2 cellular contexts compared by ENCODE assay signal in the genomic region with DNA sequence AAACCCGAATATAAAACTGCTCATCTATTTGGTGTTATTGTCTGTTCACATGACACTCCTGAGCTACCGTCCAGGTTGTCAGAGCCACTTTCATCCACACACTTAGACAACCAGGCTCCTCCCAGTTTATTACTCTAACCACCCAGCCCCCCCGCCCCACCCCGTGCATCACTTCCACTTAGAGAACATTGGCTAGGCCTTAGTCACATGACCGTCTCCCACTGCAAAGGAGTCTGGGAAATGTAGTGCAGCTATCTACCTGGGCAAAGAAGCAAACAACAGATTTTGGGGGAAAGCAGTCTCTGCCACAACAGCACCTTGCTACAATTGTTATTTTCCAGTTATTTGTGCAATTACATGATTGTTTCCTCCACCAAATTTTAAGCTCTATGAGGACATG.
A peak's percentile ranks its signal among the peaks of the same experiment; 100 is the strongest.
TF ChIP-seq lines count a peak whose summit lies in the region.

No MANE protein-coding gene starts in this region.

TF ChIP-seq in A549, 52 proteins besides CTCF, POLR2A, EP300 and RAD21:
- TF ChIP-seq, protein P1, sequence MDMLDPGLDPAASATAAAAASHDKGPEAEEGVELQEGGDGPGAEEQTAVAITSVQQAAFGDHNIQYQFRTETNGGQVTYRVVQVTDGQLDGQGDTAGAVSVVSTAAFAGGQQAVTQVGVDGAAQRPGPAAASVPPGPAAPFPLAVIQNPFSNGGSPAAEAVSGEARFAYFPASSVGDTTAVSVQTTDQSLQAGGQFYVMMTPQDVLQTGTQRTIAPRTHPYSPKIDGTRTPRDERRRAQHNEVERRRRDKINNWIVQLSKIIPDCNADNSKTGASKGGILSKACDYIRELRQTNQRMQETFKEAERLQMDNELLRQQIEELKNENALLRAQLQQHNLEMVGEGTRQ (IDR thresholded peaks at IDR 0.05): peak; percentile 25; the same call in 1 of the 2 replicates
- TF ChIP-seq, protein P2, sequence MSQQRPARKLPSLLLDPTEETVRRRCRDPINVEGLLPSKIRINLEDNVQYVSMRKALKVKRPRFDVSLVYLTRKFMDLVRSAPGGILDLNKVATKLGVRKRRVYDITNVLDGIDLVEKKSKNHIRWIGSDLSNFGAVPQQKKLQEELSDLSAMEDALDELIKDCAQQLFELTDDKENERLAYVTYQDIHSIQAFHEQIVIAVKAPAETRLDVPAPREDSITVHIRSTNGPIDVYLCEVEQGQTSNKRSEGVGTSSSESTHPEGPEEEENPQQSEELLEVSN (IDR thresholded peaks at IDR 0.05; ENCODE audit: borderline replicate concordance, low read depth): no peak
- no peak for TF ChIP-seq ZFP36 (IDR thresholded peaks at IDR 0.05; ENCODE audit: borderline replicate concordance, partially characterized antibody)

TF ChIP-seq in GM12878, 131 proteins besides CTCF, POLR2A, EP300 and RAD21 (continues in another document):
- TF ChIP-seq FOXM1 (IDR thresholded peaks at IDR 0.05; ENCODE audit: low read depth, low read length) (no peak), NBN (IDR thresholded peaks at IDR 0.05) (no peak), ZNF622 (IDR thresholded peaks at IDR 0.05) (no peak), TCF12 (IDR thresholded peaks at IDR 0.05; ENCODE audit: low read depth, low read length) (no peak), MXI1 (IDR thresholded peaks at IDR 0.05; ENCODE audit: low read depth, low read length) (no peak), HCFC1 (IDR thresholded peaks at IDR 0.05; ENCODE audit: low read length) (peak; percentile 63), HDAC2 (IDR thresholded peaks at IDR 0.05) (no peak), MYB (IDR thresholded peaks at IDR 0.05; ENCODE audit: borderline replicate concordance, low read depth, low read length) (no peak), CREB1 (IDR thresholded peaks at IDR 0.05; ENCODE audit: low read depth) (peak; percentile 32; the same call in 1 of the 2 replicates), MEF2A (IDR thresholded peaks at IDR 0.05; ENCODE audit: insufficient read depth, low read depth, low read length) (no peak), BHLHE40 (IDR thresholded peaks at IDR 0.05; ENCODE audit: borderline replicate concordance in 1 of 2, low read depth in 2 of 2, low read length in 1 of 2) (no peak), MYC (IDR thresholded peaks at IDR 0.05; ENCODE audit: insufficient read depth, insufficient read length, insufficient replicate concordance, low read length, severe bottlenecking) (no peak), RUNX3 (IDR thresholded peaks at IDR 0.05; ENCODE audit: low read length) (no peak), BMI1 (IDR thresholded peaks at IDR 0.05; ENCODE audit: borderline replicate concordance) (no peak), RCOR1 (conservative IDR thresholded peaks at IDR 0.05; ENCODE audit: low read depth, low read length) (no peak), LARP7 (IDR thresholded peaks at IDR 0.05) (no peak), SMAD1 (IDR thresholded peaks at IDR 0.05; ENCODE audit: low read depth, partially characterized antibody) (no peak), RB1 (IDR thresholded peaks at IDR 0.05; ENCODE audit: borderline replicate concordance) (no peak)
- TF ChIP-seq, protein P3, sequence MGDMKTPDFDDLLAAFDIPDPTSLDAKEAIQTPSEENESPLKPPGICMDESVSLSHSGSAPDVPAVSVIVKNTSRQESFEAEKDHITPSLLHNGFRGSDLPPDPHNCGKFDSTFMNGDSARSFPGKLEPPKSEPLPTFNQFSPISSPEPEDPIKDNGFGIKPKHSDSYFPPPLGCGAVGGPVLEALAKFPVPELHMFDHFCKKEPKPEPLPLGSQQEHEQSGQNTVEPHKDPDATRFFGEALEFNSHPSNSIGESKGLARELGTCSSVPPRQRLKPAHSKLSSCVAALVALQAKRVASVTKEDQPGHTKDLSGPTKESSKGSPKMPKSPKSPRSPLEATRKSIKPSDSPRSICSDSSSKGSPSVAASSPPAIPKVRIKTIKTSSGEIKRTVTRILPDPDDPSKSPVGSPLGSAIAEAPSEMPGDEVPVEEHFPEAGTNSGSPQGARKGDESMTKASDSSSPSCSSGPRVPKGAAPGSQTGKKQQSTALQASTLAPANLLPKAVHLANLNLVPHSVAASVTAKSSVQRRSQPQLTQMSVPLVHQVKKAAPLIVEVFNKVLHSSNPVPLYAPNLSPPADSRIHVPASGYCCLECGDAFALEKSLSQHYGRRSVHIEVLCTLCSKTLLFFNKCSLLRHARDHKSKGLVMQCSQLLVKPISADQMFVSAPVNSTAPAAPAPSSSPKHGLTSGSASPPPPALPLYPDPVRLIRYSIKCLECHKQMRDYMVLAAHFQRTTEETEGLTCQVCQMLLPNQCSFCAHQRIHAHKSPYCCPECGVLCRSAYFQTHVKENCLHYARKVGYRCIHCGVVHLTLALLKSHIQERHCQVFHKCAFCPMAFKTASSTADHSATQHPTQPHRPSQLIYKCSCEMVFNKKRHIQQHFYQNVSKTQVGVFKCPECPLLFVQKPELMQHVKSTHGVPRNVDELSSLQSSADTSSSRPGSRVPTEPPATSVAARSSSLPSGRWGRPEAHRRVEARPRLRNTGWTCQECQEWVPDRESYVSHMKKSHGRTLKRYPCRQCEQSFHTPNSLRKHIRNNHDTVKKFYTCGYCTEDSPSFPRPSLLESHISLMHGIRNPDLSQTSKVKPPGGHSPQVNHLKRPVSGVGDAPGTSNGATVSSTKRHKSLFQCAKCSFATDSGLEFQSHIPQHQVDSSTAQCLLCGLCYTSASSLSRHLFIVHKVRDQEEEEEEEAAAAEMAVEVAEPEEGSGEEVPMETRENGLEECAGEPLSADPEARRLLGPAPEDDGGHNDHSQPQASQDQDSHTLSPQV (IDR thresholded peaks at IDR 0.05): no peak
- TF ChIP-seq, protein P4, sequence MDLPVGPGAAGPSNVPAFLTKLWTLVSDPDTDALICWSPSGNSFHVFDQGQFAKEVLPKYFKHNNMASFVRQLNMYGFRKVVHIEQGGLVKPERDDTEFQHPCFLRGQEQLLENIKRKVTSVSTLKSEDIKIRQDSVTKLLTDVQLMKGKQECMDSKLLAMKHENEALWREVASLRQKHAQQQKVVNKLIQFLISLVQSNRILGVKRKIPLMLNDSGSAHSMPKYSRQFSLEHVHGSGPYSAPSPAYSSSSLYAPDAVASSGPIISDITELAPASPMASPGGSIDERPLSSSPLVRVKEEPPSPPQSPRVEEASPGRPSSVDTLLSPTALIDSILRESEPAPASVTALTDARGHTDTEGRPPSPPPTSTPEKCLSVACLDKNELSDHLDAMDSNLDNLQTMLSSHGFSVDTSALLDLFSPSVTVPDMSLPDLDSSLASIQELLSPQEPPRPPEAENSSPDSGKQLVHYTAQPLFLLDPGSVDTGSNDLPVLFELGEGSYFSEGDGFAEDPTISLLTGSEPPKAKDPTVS (IDR thresholded peaks at IDR 0.05; ENCODE audit: low read depth, low read length): no peak
- TF ChIP-seq, protein P5, sequence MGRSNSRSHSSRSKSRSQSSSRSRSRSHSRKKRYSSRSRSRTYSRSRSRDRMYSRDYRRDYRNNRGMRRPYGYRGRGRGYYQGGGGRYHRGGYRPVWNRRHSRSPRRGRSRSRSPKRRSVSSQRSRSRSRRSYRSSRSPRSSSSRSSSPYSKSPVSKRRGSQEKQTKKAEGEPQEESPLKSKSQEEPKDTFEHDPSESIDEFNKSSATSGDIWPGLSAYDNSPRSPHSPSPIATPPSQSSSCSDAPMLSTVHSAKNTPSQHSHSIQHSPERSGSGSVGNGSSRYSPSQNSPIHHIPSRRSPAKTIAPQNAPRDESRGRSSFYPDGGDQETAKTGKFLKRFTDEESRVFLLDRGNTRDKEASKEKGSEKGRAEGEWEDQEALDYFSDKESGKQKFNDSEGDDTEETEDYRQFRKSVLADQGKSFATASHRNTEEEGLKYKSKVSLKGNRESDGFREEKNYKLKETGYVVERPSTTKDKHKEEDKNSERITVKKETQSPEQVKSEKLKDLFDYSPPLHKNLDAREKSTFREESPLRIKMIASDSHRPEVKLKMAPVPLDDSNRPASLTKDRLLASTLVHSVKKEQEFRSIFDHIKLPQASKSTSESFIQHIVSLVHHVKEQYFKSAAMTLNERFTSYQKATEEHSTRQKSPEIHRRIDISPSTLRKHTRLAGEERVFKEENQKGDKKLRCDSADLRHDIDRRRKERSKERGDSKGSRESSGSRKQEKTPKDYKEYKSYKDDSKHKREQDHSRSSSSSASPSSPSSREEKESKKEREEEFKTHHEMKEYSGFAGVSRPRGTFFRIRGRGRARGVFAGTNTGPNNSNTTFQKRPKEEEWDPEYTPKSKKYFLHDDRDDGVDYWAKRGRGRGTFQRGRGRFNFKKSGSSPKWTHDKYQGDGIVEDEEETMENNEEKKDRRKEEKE (IDR thresholded peaks at IDR 0.05): no peak
- TF ChIP-seq, protein P6, sequence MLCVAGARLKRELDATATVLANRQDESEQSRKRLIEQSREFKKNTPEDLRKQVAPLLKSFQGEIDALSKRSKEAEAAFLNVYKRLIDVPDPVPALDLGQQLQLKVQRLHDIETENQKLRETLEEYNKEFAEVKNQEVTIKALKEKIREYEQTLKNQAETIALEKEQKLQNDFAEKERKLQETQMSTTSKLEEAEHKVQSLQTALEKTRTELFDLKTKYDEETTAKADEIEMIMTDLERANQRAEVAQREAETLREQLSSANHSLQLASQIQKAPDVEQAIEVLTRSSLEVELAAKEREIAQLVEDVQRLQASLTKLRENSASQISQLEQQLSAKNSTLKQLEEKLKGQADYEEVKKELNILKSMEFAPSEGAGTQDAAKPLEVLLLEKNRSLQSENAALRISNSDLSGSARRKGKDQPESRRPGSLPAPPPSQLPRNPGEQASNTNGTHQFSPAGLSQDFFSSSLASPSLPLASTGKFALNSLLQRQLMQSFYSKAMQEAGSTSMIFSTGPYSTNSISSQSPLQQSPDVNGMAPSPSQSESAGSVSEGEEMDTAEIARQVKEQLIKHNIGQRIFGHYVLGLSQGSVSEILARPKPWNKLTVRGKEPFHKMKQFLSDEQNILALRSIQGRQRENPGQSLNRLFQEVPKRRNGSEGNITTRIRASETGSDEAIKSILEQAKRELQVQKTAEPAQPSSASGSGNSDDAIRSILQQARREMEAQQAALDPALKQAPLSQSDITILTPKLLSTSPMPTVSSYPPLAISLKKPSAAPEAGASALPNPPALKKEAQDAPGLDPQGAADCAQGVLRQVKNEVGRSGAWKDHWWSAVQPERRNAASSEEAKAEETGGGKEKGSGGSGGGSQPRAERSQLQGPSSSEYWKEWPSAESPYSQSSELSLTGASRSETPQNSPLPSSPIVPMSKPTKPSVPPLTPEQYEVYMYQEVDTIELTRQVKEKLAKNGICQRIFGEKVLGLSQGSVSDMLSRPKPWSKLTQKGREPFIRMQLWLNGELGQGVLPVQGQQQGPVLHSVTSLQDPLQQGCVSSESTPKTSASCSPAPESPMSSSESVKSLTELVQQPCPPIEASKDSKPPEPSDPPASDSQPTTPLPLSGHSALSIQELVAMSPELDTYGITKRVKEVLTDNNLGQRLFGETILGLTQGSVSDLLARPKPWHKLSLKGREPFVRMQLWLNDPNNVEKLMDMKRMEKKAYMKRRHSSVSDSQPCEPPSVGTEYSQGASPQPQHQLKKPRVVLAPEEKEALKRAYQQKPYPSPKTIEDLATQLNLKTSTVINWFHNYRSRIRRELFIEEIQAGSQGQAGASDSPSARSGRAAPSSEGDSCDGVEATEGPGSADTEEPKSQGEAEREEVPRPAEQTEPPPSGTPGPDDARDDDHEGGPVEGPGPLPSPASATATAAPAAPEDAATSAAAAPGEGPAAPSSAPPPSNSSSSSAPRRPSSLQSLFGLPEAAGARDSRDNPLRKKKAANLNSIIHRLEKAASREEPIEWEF (IDR thresholded peaks at IDR 0.05; ENCODE audit: insufficient replicate concordance, low read depth, low read length): no peak
- TF ChIP-seq, protein P7, sequence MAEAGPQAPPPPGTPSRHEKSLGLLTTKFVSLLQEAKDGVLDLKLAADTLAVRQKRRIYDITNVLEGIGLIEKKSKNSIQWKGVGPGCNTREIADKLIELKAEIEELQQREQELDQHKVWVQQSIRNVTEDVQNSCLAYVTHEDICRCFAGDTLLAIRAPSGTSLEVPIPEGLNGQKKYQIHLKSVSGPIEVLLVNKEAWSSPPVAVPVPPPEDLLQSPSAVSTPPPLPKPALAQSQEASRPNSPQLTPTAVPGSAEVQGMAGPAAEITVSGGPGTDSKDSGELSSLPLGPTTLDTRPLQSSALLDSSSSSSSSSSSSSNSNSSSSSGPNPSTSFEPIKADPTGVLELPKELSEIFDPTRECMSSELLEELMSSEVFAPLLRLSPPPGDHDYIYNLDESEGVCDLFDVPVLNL (IDR thresholded peaks at IDR 0.05; ENCODE audit: low read depth, low read length): no peak
- TF ChIP-seq, protein P8, sequence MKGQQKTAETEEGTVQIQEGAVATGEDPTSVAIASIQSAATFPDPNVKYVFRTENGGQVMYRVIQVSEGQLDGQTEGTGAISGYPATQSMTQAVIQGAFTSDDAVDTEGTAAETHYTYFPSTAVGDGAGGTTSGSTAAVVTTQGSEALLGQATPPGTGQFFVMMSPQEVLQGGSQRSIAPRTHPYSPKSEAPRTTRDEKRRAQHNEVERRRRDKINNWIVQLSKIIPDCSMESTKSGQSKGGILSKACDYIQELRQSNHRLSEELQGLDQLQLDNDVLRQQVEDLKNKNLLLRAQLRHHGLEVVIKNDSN (IDR thresholded peaks at IDR 0.05; ENCODE audit: borderline replicate concordance, extremely low read length, insufficient read depth, low read depth, low read length): peak; percentile 57
- TF ChIP-seq, protein P9, sequence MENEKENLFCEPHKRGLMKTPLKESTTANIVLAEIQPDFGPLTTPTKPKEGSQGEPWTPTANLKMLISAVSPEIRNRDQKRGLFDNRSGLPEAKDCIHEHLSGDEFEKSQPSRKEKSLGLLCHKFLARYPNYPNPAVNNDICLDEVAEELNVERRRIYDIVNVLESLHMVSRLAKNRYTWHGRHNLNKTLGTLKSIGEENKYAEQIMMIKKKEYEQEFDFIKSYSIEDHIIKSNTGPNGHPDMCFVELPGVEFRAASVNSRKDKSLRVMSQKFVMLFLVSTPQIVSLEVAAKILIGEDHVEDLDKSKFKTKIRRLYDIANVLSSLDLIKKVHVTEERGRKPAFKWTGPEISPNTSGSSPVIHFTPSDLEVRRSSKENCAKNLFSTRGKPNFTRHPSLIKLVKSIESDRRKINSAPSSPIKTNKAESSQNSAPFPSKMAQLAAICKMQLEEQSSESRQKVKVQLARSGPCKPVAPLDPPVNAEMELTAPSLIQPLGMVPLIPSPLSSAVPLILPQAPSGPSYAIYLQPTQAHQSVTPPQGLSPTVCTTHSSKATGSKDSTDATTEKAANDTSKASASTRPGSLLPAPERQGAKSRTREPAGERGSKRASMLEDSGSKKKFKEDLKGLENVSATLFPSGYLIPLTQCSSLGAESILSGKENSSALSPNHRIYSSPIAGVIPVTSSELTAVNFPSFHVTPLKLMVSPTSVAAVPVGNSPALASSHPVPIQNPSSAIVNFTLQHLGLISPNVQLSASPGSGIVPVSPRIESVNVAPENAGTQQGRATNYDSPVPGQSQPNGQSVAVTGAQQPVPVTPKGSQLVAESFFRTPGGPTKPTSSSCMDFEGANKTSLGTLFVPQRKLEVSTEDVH (IDR thresholded peaks at IDR 0.05; ENCODE audit: low read depth, partially characterized antibody): no peak
